In the genomic region with DNA sequence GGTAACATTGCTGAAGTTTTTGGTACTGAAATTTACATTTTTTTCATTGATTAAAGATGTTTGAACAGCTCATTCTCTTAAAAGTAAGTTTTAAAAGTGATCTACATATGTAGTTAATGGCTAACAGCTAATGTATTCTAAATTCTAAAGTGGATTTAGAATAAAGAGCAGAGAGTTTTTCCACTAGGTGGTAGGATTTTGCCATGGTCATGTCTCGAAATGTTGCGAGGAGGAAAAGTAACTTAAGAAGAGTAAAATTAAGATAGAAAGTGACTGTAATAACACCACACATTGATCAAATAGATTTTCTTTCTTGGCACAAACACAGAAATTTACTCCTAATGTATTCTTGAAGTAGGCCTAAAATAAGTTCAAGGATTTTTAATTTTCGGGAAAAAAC, we compare ENCODE assay signal across 22 cellular contexts. TPM values are rescaled to one million over a fixed set of nuclear protein-coding genes. Genes with fewer than 3 reads are reported as not detected.
A peak's percentile ranks its signal among the peaks of the same experiment; 100 is the strongest.
DNase-seq lines count a peak whose midpoint lies in the region; ATAC-seq and TF ChIP-seq lines count a peak whose summit lies in the region.
"Had no signal": no experiment of that assay in that cellular context is flagged by ENCODE, and none has a peak within 500 bp of the region (broad histone marks: within the 10 kb centered on the region; RNA-seq: fewer than 3 reads in every experiment).

No MANE protein-coding gene starts in this region.

- H3K9me3 Mint-ChIP-seq in CD4-positive, alpha-beta memory T cell = no peaks in the 10 kb centered on the region
- H3K9me3 Mint-ChIP-seq in H9 = no peaks in the 10 kb centered on the region
- H3K9me3 Mint-ChIP-seq: CD8-positive, alpha-beta T cell; IgD-negative memory B cell; WTC11 had no signal

- no peak overlapping the region for H2AK5ac ChIP-seq in H9 (ENCODE audit: insufficient read length, low read length)

- no CpG with 5 or more reads among the region's 3 CpGs for WGBS in H9 (ENCODE audit: extremely low coverage, insufficient read length, low lambda C conversion rate)

- H2AFZ ChIP-seq in H9 (ENCODE audit: low read length) = no peak overlapping the region

- H3K23ac ChIP-seq in H9 (ENCODE audit: insufficient read length, low read depth, low read length) = no peak overlapping the region

- no peak overlapping the region for H2BK20ac ChIP-seq in H9 (ENCODE audit: low read depth, low read length, poor library complexity, severe bottlenecking)

- H3K9me3 ChIP-seq in CD4-positive, alpha-beta memory T cell (ENCODE audit: control insufficient read depth in 1 of 2, low read length in 2 of 2) = no peaks in the 10 kb centered on the region
- H3K9me3 ChIP-seq in H9 (ENCODE audit: control insufficient read depth, low read depth, low read length) = no peaks in the 10 kb centered on the region
- H3K9me3 ChIP-seq: HAP-1, Peyer's patch, sigmoid colon, testis had no signal

- in situ Hi-C loops in astrocyte of the cerebellum (cut with HindIII; ENCODE audit: low sequenced_read_pairs) = no loop called here

- H3K27ac Mint-ChIP-seq in CD4-positive, alpha-beta memory T cell = no peak overlapping the region
- no peak overlapping the region for H3K27ac Mint-ChIP-seq in H9
- H3K27ac Mint-ChIP-seq: CD8-positive, alpha-beta T cell; IgD-negative memory B cell; WTC11 had no signal

- no peak overlapping the region for H3K4ac ChIP-seq in H9 (ENCODE audit: low read depth, low read length)

- no peak overlapping the region for H3K56ac ChIP-seq in H9 (ENCODE audit: insufficient read length, low read depth, low read length)

- H3K4me1 Mint-ChIP-seq in CD4-positive, alpha-beta memory T cell = peaks cover 0 to 2% (median 0%) of the 10 kb centered on the region in 4 donors
- 0 out of 4 replicates have a peak, but pooled peaks cover 2 to 3% of the 10 kb centered on the region in 2 experiments for H3K4me1 Mint-ChIP-seq in H9

- H2BK12ac ChIP-seq in H9 (ENCODE audit: insufficient read length, low read depth, low read length) = no peak overlapping the region

- POLR2A ChIA-PET in CD4-positive, alpha-beta memory T cell (lab: Charles Lee; ENCODE audit: partially characterized antibody) = no interaction called here

- H3K36me3 Mint-ChIP-seq in CD4-positive, alpha-beta memory T cell = no peaks in the 10 kb centered on the region
- no peaks in the 10 kb centered on the region for H3K36me3 Mint-ChIP-seq in H9 (ENCODE audit: insufficient read depth in 1 of 3, low read depth in 3 of 3)
- H3K36me3 Mint-ChIP-seq: CD8-positive, alpha-beta T cell; IgD-negative memory B cell; WTC11 had no signal

- intact Hi-C loops in CD4-positive, alpha-beta memory T cell (cut with micrococcal nuclease) = no loop called here

- no peak overlapping the region for H3K9ac ChIP-seq in H9 (ENCODE audit: extremely low read depth, insufficient read length, low read length)

- H3K36me3 ChIP-seq in CD4-positive, alpha-beta memory T cell (ENCODE audit: insufficient read depth, low read length) = no peaks in the 10 kb centered on the region
- H3K36me3 ChIP-seq: HAP-1, Peyer's patch, sigmoid colon had no signal

- no peak overlapping the region for H3K4me2 ChIP-seq in H9 (ENCODE audit: insufficient read depth, insufficient read length, low read length)

- no peak overlapping the region for H3K4me3 Mint-ChIP-seq in CD4-positive, alpha-beta memory T cell
- H3K4me3 Mint-ChIP-seq in H9 = no peak overlapping the region
- H3K4me3 Mint-ChIP-seq: CD8-positive, alpha-beta T cell; IgD-negative memory B cell; WTC11 had no signal

- no peak overlapping the region for H3K27ac ChIP-seq in C4-2B
- no peak overlapping the region for H3K27ac ChIP-seq in foreskin keratinocyte
- no peak overlapping the region for H3K27ac ChIP-seq in CD4-positive, alpha-beta memory T cell (ENCODE audit: low read depth, low read length)
- H3K27ac ChIP-seq in H9 (ENCODE audit: insufficient read length, low read depth, low read length) = no peak overlapping the region
- H3K27ac ChIP-seq: coronary artery, epithelial cell of prostate, Peyer's patch, sigmoid colon, testis had no signal

- no peak overlapping the region for H4K5ac ChIP-seq in H9 (ENCODE audit: insufficient read length, low read depth, low read length)

- H3K79me1 ChIP-seq in H9 (ENCODE audit: insufficient read depth, low read depth, low read length, poor library complexity, severe bottlenecking) = no peaks in the 10 kb centered on the region

- CTCF ChIA-PET in CD4-positive, alpha-beta memory T cell (lab: Charles Lee; ENCODE audit: partially characterized antibody) = interaction anchor here (0.7 kb wide), 2 partner anchors 29 to 1215 kb away, joined by 3 to 5 read pairs; no protein-coding TSS in a partner anchor

- H3T11ph ChIP-seq in H9 (ENCODE audit: low read length) = no peak overlapping the region

- no peaks in the 10 kb centered on the region for H3K23me2 ChIP-seq in H9 (ENCODE audit: insufficient read length, low read depth, low read length, poor library complexity, severe bottlenecking)

- no peak overlapping the region for H3K4me3 ChIP-seq in astrocyte of the cerebellum (ENCODE audit: low read depth, low read length)
- no peak overlapping the region for H3K4me3 ChIP-seq in CD4-positive, alpha-beta memory T cell (ENCODE audit: low read length in 2 of 2)
- H3K4me3 ChIP-seq: coronary artery, HAP-1, Peyer's patch, sigmoid colon, testis had no signal

- H4K91ac ChIP-seq in H9 (ENCODE audit: insufficient read length, low read depth, low read length) = no peak overlapping the region

- peaks cover 8 to 9% of the 10 kb centered on the region in 2 donors for H3K27me3 Mint-ChIP-seq in CD4-positive, alpha-beta memory T cell
- H3K27me3 Mint-ChIP-seq in H9 (ENCODE audit: low read depth) = peaks cover 4% of the 10 kb centered on the region

- no peak overlapping the region for H2BK120ac ChIP-seq in H9 (ENCODE audit: low read depth, low read length, poor library complexity, severe bottlenecking)

- H3K79me2 ChIP-seq in H9 (ENCODE audit: insufficient read depth, low read length) = no peaks in the 10 kb centered on the region

- no peaks in the 10 kb centered on the region for H3K4me1 ChIP-seq in foreskin keratinocyte
- no peaks in the 10 kb centered on the region for H3K4me1 ChIP-seq in CD4-positive, alpha-beta memory T cell (ENCODE audit: insufficient read depth, low read length)
- no peaks in the 10 kb centered on the region for H3K4me1 ChIP-seq in H9 (ENCODE audit: insufficient read depth, low read length)
- H3K4me1 ChIP-seq: HAP-1 had no signal

- no peak overlapping the region for H4K8ac ChIP-seq in H9 (replicated peaks; ENCODE audit: insufficient read length, low read depth, low read length)

- H4K20me1 ChIP-seq in H9 (ENCODE audit: control insufficient read depth, insufficient read depth, insufficient read length) = no peaks in the 10 kb centered on the region

- no peak overlapping the region for H2BK15ac ChIP-seq in H9 (ENCODE audit: low read depth, low read length)

- no peak overlapping the region for H2BK5ac ChIP-seq in H9 (ENCODE audit: insufficient read length, low read length)

- no peak overlapping the region for H3K18ac ChIP-seq in H9 (ENCODE audit: insufficient read length, low read depth, low read length)

- ATAC-seq in foreskin keratinocyte = no peak
- ATAC-seq: CD8-positive, alpha-beta T cell; WTC11 had no signal

- H3K14ac ChIP-seq in H9 (ENCODE audit: insufficient read depth, low read length) = no peak overlapping the region

- DNase-seq in HT-29 (ENCODE audit: low spot score) (peak; percentile 57), astrocyte of the cerebellum (ENCODE audit: low read depth) (no peak), foreskin keratinocyte (no peak), NCI-H2227 treated with DMSO at 0.1 percent for 48 hours (lab: John Stamatoyannopoulos, UW) (no peak), H9 (no peak)
- DNase-seq in CD4-positive, alpha-beta memory T cell = no peak
- DNase-seq: activated CD8-positive, alpha-beta memory T cell treated with anti-CD3 and anti-CD28 coated beads for 24 hours; CD8-positive, alpha-beta T cell; hippocampal formation; NCI-H1436; occipital lobe; Peyer's patch; sigmoid colon; stimulated activated CD4-positive, alpha-beta T cell treated with anti-CD3 and anti-CD28 coated beads, Interleukin-2, amount 100 ng/mL, for 48 hours; SW 1271; testis had no signal

- peaks cover 19% of the 10 kb centered on the region for H3K27me3 ChIP-seq in foreskin keratinocyte
- no peaks in the 10 kb centered on the region for H3K27me3 ChIP-seq in CD4-positive, alpha-beta memory T cell (ENCODE audit: insufficient read depth, low read length)
- no peaks in the 10 kb centered on the region; the same call in 1 of the 2 replicates for H3K27me3 ChIP-seq in H9 (ENCODE audit: insufficient read depth, low read length)
- H3K27me3 ChIP-seq: Peyer's patch, sigmoid colon, testis had no signal

- TF ChIP-seq CTCF in C4-2B (conservative IDR thresholded peaks at IDR 0.05) (peak; percentile 45), astrocyte of the cerebellum (IDR thresholded peaks at IDR 0.05; ENCODE audit: low read depth, low read length, missing control alignments) (peak; percentile 26), foreskin keratinocyte (conservative IDR thresholded peaks at IDR 0.05) (peak; percentile 33), H9 (conservative IDR thresholded peaks at IDR 0.05) (no peak; the same call in 2 of the 3 replicates)

RNA-seq across cellular contexts. Expression of a gene that starts 19.8 kb away (rescaled TPM):
- total RNA-seq in HT-29 (2014; rRNA removed; shearing (Covaris generic)) = 0.39 TPM in 1 of 2 replicates, not detected in the other
- total RNA-seq in foreskin keratinocyte (0.25 and 0.58 TPM in 2 replicates), H9 (2021) (0.46 and 1.0 TPM in 2 replicates)
- polyA plus RNA-seq in foreskin keratinocyte = 0.33 and 0.59 TPM in 2 replicates
- total RNA-seq in CD4-positive, alpha-beta memory T cell = 1 to 10 TPM; 2.3 to 2.6 TPM
- under 1 TPM in 1 of 2 donors, not detected in 1; 0.28 TPM for polyA plus RNA-seq in CD4-positive, alpha-beta memory T cell

RNA-seq across cellular contexts. Expression of a gene that starts 50.4 kb away (rescaled TPM):
- total RNA-seq in HT-29 (2014; rRNA removed; shearing (Covaris generic)) = 54.8 and 58.9 TPM in 2 replicates
- total RNA-seq in foreskin keratinocyte (27.8 and 29.1 TPM in 2 replicates), H9 (2021) (60.6 and 67.8 TPM in 2 replicates)
- polyA plus RNA-seq in foreskin keratinocyte = 14.9 and 18.8 TPM in 2 replicates
- 10 to 100 TPM; 54.2 to 57.0 TPM for total RNA-seq in CD4-positive, alpha-beta memory T cell
- polyA plus RNA-seq in CD4-positive, alpha-beta memory T cell = 10 to 100 TPM; 19.8 to 33.0 TPM
